ENCODE assay signal across 13 cellular contexts in the genomic region with DNA sequence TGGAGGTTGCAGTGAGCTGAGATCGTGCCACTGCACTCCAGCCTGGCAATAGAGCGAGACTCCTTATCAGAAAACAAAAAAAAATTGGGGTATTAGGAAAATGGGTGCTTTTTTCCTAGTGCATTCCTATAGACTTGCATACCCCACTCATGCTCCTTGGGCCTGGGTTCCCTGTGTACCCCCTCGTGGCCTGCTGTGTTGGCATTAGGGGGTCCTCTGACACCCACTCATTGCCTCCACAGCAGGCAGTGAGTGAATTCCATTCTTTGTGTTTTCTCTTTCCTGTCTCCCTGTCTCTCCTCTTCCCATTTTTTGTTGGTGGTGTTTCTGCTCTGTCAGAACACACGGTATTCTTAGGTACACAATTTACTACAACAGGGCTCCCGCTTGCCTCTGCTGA. TPM values are rescaled to one million over a fixed set of nuclear protein-coding genes. Genes with fewer than 3 reads are reported as not detected.
DNase-seq lines count a peak whose midpoint lies in the region; ATAC-seq and TF ChIP-seq lines count a peak whose summit lies in the region.
"Had no signal": no experiment of that assay in that cellular context is flagged by ENCODE, and none has a peak within 500 bp of the region (broad histone marks: within the 10 kb centered on the region; RNA-seq: fewer than 3 reads in every experiment).

No MANE protein-coding gene starts in this region.

- TF ChIP-seq CTCF in CD8-positive, alpha-beta T cell (IDR thresholded peaks at IDR 0.05): no peak
- no peak for TF ChIP-seq CTCF in chondrocyte (IDR thresholded peaks at IDR 0.05)
- TF ChIP-seq CTCF in smooth muscle cell (IDR thresholded peaks at IDR 0.05; ENCODE audit: borderline replicate concordance, insufficient read depth, poor library complexity, severe bottlenecking): no peak

- H3K9me3 Mint-ChIP-seq in CD8-positive, alpha-beta T cell: no peaks in the 10 kb centered on the region
- H3K9me3 Mint-ChIP-seq in chondrocyte (ENCODE audit: low read depth): peaks cover 3% of the 10 kb centered on the region
- H3K9me3 Mint-ChIP-seq in naive thymus-derived CD4-positive, alpha-beta T cell: no peaks in the 10 kb centered on the region

- peak overlapping the region; percentile 85 for H3K27ac Mint-ChIP-seq in CD8-positive, alpha-beta T cell
- H3K27ac Mint-ChIP-seq in chondrocyte (ENCODE audit: unreplicated experiment): peak overlapping the region; percentile 94
- peak overlapping the region; percentile 77 to 95 (median 88) for H3K27ac Mint-ChIP-seq in naive thymus-derived CD4-positive, alpha-beta T cell

- intact Hi-C loops in CD8-positive, alpha-beta T cell (cut with DNase I, micrococcal nuclease): no loop called here
- intact Hi-C loops in naive thymus-derived CD4-positive, alpha-beta T cell (cut with micrococcal nuclease): no loop called here

- peaks cover 36% of the 10 kb centered on the region for H3K79me2 ChIP-seq in Karpas-422 (ENCODE audit: low read length)
- peaks cover 28% of the 10 kb centered on the region for H3K79me2 ChIP-seq in smooth muscle cell (ENCODE audit: low read depth)

- H3K27me3 ChIP-seq in CD8-positive, alpha-beta T cell (ENCODE audit: insufficient read depth, low read length): no peaks in the 10 kb centered on the region
- no peaks in the 10 kb centered on the region for H3K27me3 ChIP-seq in Karpas-422 (ENCODE audit: low read length)
- H3K27me3 ChIP-seq in naive thymus-derived CD4-positive, alpha-beta T cell (ENCODE audit: control insufficient read depth in 2 of 2, insufficient read depth in 2 of 2, low read length in 2 of 2): no peaks in the 10 kb centered on the region
- H3K27me3 ChIP-seq in smooth muscle cell (ENCODE audit: low read depth): no peaks in the 10 kb centered on the region
- H3K27me3 ChIP-seq: tibial nerve had no signal

- no peak for ATAC-seq in CD8-positive, alpha-beta T cell
- ATAC-seq in naive thymus-derived CD4-positive, alpha-beta T cell: no peak
- no peak for ATAC-seq in GM18511 (IDR thresholded peaks at IDR 0.05; ENCODE audit: unreplicated experiment)

- no peak overlapping the region for H3K4me3 ChIP-seq in CD8-positive, alpha-beta T cell (ENCODE audit: low read depth, low read length)
- no peak overlapping the region for H3K4me3 ChIP-seq in Karpas-422 (ENCODE audit: low read length)
- no peak overlapping the region for H3K4me3 ChIP-seq in naive thymus-derived CD4-positive, alpha-beta T cell (ENCODE audit: low read length)
- no peak overlapping the region for H3K4me3 ChIP-seq in smooth muscle cell
- H3K4me3 ChIP-seq: skin epidermis, tibial nerve had no signal

- H3K9me2 ChIP-seq in Karpas-422 (replicated peaks; ENCODE audit: insufficient read depth, low read length): no peaks in the 10 kb centered on the region

- H3K36me3 Mint-ChIP-seq in CD8-positive, alpha-beta T cell: peaks cover 35% of the 10 kb centered on the region
- peaks cover 18% of the 10 kb centered on the region for H3K36me3 Mint-ChIP-seq in chondrocyte (ENCODE audit: low read depth)
- peaks cover 0 to 24% (median 15%) of the 10 kb centered on the region in 5 donors for H3K36me3 Mint-ChIP-seq in naive thymus-derived CD4-positive, alpha-beta T cell

- H3K9ac ChIP-seq in Karpas-422 (ENCODE audit: low read length): no peak overlapping the region
- H3K9ac ChIP-seq in smooth muscle cell (ENCODE audit: low read depth): no peak overlapping the region

- H3K9me3 ChIP-seq in CD8-positive, alpha-beta T cell (ENCODE audit: low read length): no peaks in the 10 kb centered on the region
- H3K9me3 ChIP-seq in Karpas-422 (ENCODE audit: low read length) (no peaks in the 10 kb centered on the region), smooth muscle cell (replicated peaks; ENCODE audit: low read depth) (no peaks in the 10 kb centered on the region)
- H3K9me3 ChIP-seq in naive thymus-derived CD4-positive, alpha-beta T cell (ENCODE audit: control insufficient read depth in 2 of 3, low read length in 3 of 3): no peaks in the 10 kb centered on the region
- H3K9me3 ChIP-seq: tibial nerve had no signal

- H3K4me2 ChIP-seq in Karpas-422 (ENCODE audit: low read depth, low read length, poor library complexity, severe bottlenecking) (no peak overlapping the region), smooth muscle cell (no peak overlapping the region)

- peaks cover 21% of the 10 kb centered on the region for H3K4me1 Mint-ChIP-seq in CD8-positive, alpha-beta T cell (ENCODE audit: low read depth)
- peaks cover 31% of the 10 kb centered on the region for H3K4me1 Mint-ChIP-seq in chondrocyte (ENCODE audit: low read depth)
- peaks cover 14 to 29% (median 23%) of the 10 kb centered on the region in 7 donors for H3K4me1 Mint-ChIP-seq in naive thymus-derived CD4-positive, alpha-beta T cell

- 98% methylated on average over 5 of the region's 5 CpGs for WGBS in smooth muscle cell (ENCODE audit: low lambda C conversion rate)

- peaks cover 5% of the 10 kb centered on the region for H3K36me3 ChIP-seq in CD8-positive, alpha-beta T cell (ENCODE audit: insufficient read depth, low read length)
- H3K36me3 ChIP-seq in Karpas-422 (ENCODE audit: insufficient read depth, low read length) (peaks cover 13% of the 10 kb centered on the region), smooth muscle cell (ENCODE audit: low read depth) (peaks cover 5% of the 10 kb centered on the region)
- H3K36me3 ChIP-seq in naive thymus-derived CD4-positive, alpha-beta T cell (ENCODE audit: control insufficient read depth in 2 of 3, insufficient read depth in 3 of 3, low read length in 3 of 3): peaks cover 0 to 13% (median 0%) of the 10 kb centered on the region in 3 experiments

- H3K27me3 Mint-ChIP-seq in CD8-positive, alpha-beta T cell (ENCODE audit: low read depth): no peaks in the 10 kb centered on the region
- H3K27me3 Mint-ChIP-seq in chondrocyte (ENCODE audit: low read depth): no peaks in the 10 kb centered on the region
- no peaks in the 10 kb centered on the region for H3K27me3 Mint-ChIP-seq in naive thymus-derived CD4-positive, alpha-beta T cell

- POLR2A ChIA-PET in CD8-positive, alpha-beta T cell (lab: Charles Lee): no interaction called here
- POLR2A ChIA-PET in naive thymus-derived CD4-positive, alpha-beta T cell (lab: Charles Lee): interaction anchor here (0.6 to 0.9 kb wide), 2 partner anchors 11 to 28 kb away, joined by 3 read pairs; no protein-coding TSS in a partner anchor

- H2AFZ ChIP-seq in Karpas-422 (ENCODE audit: low read length) (no peak overlapping the region), smooth muscle cell (ENCODE audit: low read depth) (no peak overlapping the region)

- H3K4me3 Mint-ChIP-seq in CD8-positive, alpha-beta T cell: no peak overlapping the region
- H3K4me3 Mint-ChIP-seq in chondrocyte (ENCODE audit: unreplicated experiment): no peak overlapping the region
- H3K4me3 Mint-ChIP-seq in naive thymus-derived CD4-positive, alpha-beta T cell: peak overlapping the region in 5 of 10 donors; percentile 11 to 62 (median 34)
- H3K4me3 Mint-ChIP-seq: H9 had no signal

- H3K4me1 ChIP-seq in CD8-positive, alpha-beta T cell (ENCODE audit: insufficient read depth, low read length): peaks cover 16% of the 10 kb centered on the region
- peaks cover 22% of the 10 kb centered on the region for H3K4me1 ChIP-seq in Karpas-422 (ENCODE audit: low read length)
- H3K4me1 ChIP-seq in naive thymus-derived CD4-positive, alpha-beta T cell (ENCODE audit: control insufficient read depth in 2 of 2, insufficient read depth in 2 of 2, low read length in 2 of 2): peaks cover 6 to 16% of the 10 kb centered on the region in 2 donors
- no peaks in the 10 kb centered on the region for H3K4me1 ChIP-seq in smooth muscle cell (ENCODE audit: low read depth)

- no peaks in the 10 kb centered on the region for H3F3A ChIP-seq in smooth muscle cell (ENCODE audit: low read depth)

- H4K20me1 ChIP-seq in Karpas-422 (ENCODE audit: insufficient read depth, low read depth, low read length) (no peaks in the 10 kb centered on the region), smooth muscle cell (ENCODE audit: low read depth) (peaks cover 5% of the 10 kb centered on the region)

- no peak for DNase-seq in CD8-positive, alpha-beta T cell
- DNase-seq in Karpas-422 (no peak), chondrocyte (ENCODE audit: low spot score) (no peak), smooth muscle cell (lab: John Stamatoyannopoulos, UW; ENCODE audit: unreplicated experiment) (no peak), NCI-H526 (lab: John Stamatoyannopoulos, UW) (no peak), activated gamma-delta T cell (lab: John Stamatoyannopoulos, UW) (no peak)
- DNase-seq in naive thymus-derived CD4-positive, alpha-beta T cell: no peak
- DNase-seq: GF-D8, H9, NCI-H510A treated with DMSO at 0.1 percent for 48 hours had no signal

- CTCF ChIA-PET in CD8-positive, alpha-beta T cell (lab: Charles Lee): interaction anchor here (0.7 to 1.0 kb wide), 2 partner anchors 23 to 44 kb away, joined by 3 to 5 read pairs; no protein-coding TSS in a partner anchor
- CTCF ChIA-PET in naive thymus-derived CD4-positive, alpha-beta T cell (lab: Charles Lee): interaction anchor here (0.6 kb wide), 1 partner anchor 16 kb away, joined by 3 read pairs; no protein-coding TSS in a partner anchor

- peak overlapping the region; percentile 40 for H3K27ac ChIP-seq in CD8-positive, alpha-beta T cell (ENCODE audit: low read depth, low read length)
- H3K27ac ChIP-seq in Karpas-422 (ENCODE audit: low read length) (peak overlapping the region; percentile 39; the same call in 1 of the 2 replicates), smooth muscle cell (ENCODE audit: low read depth) (no peak overlapping the region)
- peak overlapping the region; percentile 60 for H3K27ac ChIP-seq in naive thymus-derived CD4-positive, alpha-beta T cell (ENCODE audit: low read depth, low read length)
- H3K27ac ChIP-seq: tibial nerve had no signal

RNA-seq across cellular contexts. Expression of gene TNIP2, which starts 42.8 kb away (rescaled TPM):
- total RNA-seq in CD8-positive, alpha-beta T cell: 10 to 100 TPM; 50.9 to 56.5 TPM
- total RNA-seq in Karpas-422 (2014; rRNA removed; shearing (Covaris generic); ENCODE audit: low replicate concordance): 30.6 and 92.0 TPM in 2 replicates
- total RNA-seq in chondrocyte (23.3 to 30.7 TPM (median 29.0 TPM) in 3 replicates), smooth muscle cell (23.8 and 24.7 TPM in 2 replicates)
- total RNA-seq in naive thymus-derived CD4-positive, alpha-beta T cell: 10 to 100 TPM; 39.4 to 56.0 (median 43.6) TPM
- polyA plus RNA-seq in naive thymus-derived CD4-positive, alpha-beta T cell: 10 to 100 TPM; 33.6 to 55.3 TPM
- polyA plus RNA-seq in smooth muscle cell: 37.5 and 40.7 TPM in 2 replicates
